Comparison of ENCODE assay signal across 1 cellular context in the genomic region with DNA sequence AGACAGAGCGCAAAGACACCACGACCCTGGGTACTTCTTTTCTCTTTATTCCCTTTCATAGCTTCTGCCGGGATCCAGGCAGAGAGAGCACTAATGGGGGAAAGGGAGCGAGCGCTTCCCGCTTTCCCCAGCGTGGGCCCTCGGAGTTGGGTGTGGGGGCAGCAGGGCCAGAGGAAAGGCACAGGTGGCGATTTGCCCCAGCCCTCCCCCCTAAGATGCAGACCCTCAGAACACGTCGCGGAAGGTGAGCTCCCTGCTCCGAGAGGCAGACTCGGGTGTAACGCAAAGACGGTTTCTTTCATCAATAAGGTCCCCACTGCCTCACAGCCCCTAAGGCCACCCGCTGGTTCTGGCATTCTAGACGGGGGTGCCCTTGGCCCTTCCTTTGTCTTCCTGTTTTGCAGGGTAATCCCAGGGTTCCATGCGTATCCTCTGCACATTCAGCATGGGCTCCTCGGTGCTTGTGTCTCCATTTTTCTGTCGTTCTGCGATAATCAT.
TF ChIP-seq lines count a peak whose summit lies in the region.

No MANE protein-coding gene starts in this region.

TF ChIP-seq in H1, 55 proteins besides CTCF, POLR2A, EP300 and RAD21:
- TF ChIP-seq GTF2F1 (IDR thresholded peaks at IDR 0.05; ENCODE audit: borderline replicate concordance, low read depth, low read length) (no peak), SUZ12 (IDR thresholded peaks at IDR 0.05; ENCODE audit: low read length) (no peak), TEAD4 (IDR thresholded peaks at IDR 0.05; ENCODE audit: low read depth, low read length) (0 out of 2 replicates have a peak, but pooled peaks have one; percentile 57), TCF12 (IDR thresholded peaks at IDR 0.05; ENCODE audit: low read depth, low read length) (no peak), YY1 (IDR thresholded peaks at IDR 0.05; ENCODE audit: low read depth, low read length) (no peak), NANOG (IDR thresholded peaks at IDR 0.05; ENCODE audit: insufficient read depth, low read depth, low read length, poor library complexity, severe bottlenecking) (no peak), CREB1 (IDR thresholded peaks at IDR 0.05) (0 out of 2 replicates have a peak, but pooled peaks have one; percentile 1), HDAC6 (IDR thresholded peaks at IDR 0.05; ENCODE audit: low read depth, low read length) (no peak), SAP30 (IDR thresholded peaks at IDR 0.05; ENCODE audit: insufficient read depth, insufficient replicate concordance, low read length) (peak; percentile 31), CHD2 (IDR thresholded peaks at IDR 0.05; ENCODE audit: low read length) (no peak), CEBPB (IDR thresholded peaks at IDR 0.05; ENCODE audit: low read depth, low read length) (no peak), ASH2L (IDR thresholded peaks at IDR 0.05; ENCODE audit: low read length) (no peak), MAFK (IDR thresholded peaks at IDR 0.05; ENCODE audit: low read depth, low read length) (no peak), SP1 (IDR thresholded peaks at IDR 0.05; ENCODE audit: low read depth, low read length) (no peak; the same call in 1 of the 2 replicates), CHD1 (IDR thresholded peaks at IDR 0.05; ENCODE audit: low read depth, low read length) (no peak), PHF8 (conservative IDR thresholded peaks at IDR 0.05; ENCODE audit: low read depth, low read length) (no peak), RBBP5 (IDR thresholded peaks at IDR 0.05; ENCODE audit: borderline replicate concordance, low read depth, low read length) (0 out of 2 replicates have a peak, but pooled peaks have one; percentile 31), TAF1 (IDR thresholded peaks at IDR 0.05; ENCODE audit: low read depth, low read length) (peak; percentile 49; the same call in 1 of the 2 replicates), SP2 (IDR thresholded peaks at IDR 0.05; ENCODE audit: low read length) (no peak), RXRA (IDR thresholded peaks at IDR 0.05; ENCODE audit: insufficient read depth, low read depth, low read length) (no peak), TBP (IDR thresholded peaks at IDR 0.05; ENCODE audit: low read depth, low read length) (peak; percentile 17; the same call in 1 of the 2 replicates), ZNF274 (IDR thresholded peaks at IDR 0.05; ENCODE audit: borderline replicate concordance, extremely low read depth, low read length) (no peak), EZH2 (IDR thresholded peaks at IDR 0.05; ENCODE audit: low read depth, low read length, severe bottlenecking) (no peak), SIN3A (conservative IDR thresholded peaks at IDR 0.05 in 1 of 2, IDR thresholded peaks at IDR 0.05 in 1 of 2; ENCODE audit: low read depth in 1 of 2, low read length in 2 of 2) (peak in 1 of 2 experiments; percentile 65; a peak in 1 of 4 replicates), POLR2AphosphoS5 (IDR thresholded peaks at IDR 0.05; ENCODE audit: low read depth, low read length) (peak; percentile 60; the same call in 1 of the 2 replicates), KDM4A (IDR thresholded peaks at IDR 0.05; ENCODE audit: low read depth, low read length, severe bottlenecking) (no peak)
- TF ChIP-seq, protein P1, sequence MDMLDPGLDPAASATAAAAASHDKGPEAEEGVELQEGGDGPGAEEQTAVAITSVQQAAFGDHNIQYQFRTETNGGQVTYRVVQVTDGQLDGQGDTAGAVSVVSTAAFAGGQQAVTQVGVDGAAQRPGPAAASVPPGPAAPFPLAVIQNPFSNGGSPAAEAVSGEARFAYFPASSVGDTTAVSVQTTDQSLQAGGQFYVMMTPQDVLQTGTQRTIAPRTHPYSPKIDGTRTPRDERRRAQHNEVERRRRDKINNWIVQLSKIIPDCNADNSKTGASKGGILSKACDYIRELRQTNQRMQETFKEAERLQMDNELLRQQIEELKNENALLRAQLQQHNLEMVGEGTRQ (IDR thresholded peaks at IDR 0.05; ENCODE audit: low read length) = no peak
- TF ChIP-seq, protein P2, sequence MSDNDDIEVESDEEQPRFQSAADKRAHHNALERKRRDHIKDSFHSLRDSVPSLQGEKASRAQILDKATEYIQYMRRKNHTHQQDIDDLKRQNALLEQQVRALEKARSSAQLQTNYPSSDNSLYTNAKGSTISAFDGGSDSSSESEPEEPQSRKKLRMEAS (IDR thresholded peaks at IDR 0.05) = no peak
- TF ChIP-seq, protein P3, sequence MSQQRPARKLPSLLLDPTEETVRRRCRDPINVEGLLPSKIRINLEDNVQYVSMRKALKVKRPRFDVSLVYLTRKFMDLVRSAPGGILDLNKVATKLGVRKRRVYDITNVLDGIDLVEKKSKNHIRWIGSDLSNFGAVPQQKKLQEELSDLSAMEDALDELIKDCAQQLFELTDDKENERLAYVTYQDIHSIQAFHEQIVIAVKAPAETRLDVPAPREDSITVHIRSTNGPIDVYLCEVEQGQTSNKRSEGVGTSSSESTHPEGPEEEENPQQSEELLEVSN (IDR thresholded peaks at IDR 0.05) = no peak
- TF ChIP-seq, protein P4, sequence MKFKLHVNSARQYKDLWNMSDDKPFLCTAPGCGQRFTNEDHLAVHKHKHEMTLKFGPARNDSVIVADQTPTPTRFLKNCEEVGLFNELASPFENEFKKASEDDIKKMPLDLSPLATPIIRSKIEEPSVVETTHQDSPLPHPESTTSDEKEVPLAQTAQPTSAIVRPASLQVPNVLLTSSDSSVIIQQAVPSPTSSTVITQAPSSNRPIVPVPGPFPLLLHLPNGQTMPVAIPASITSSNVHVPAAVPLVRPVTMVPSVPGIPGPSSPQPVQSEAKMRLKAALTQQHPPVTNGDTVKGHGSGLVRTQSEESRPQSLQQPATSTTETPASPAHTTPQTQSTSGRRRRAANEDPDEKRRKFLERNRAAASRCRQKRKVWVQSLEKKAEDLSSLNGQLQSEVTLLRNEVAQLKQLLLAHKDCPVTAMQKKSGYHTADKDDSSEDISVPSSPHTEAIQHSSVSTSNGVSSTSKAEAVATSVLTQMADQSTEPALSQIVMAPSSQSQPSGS (IDR thresholded peaks at IDR 0.05; ENCODE audit: low read length) = no peak
